32 cellular contexts compared by ENCODE assay signal in genomic region chr12:110874781-110875180, GRCh38. TPM values are rescaled to one million over a fixed set of nuclear protein-coding genes. Genes with fewer than 3 reads are reported as not detected.
"Had no signal": no experiment of that assay in that cellular context is flagged by ENCODE, and none has a peak within 500 bp of the region (broad histone marks: within the 10 kb centered on the region; RNA-seq: fewer than 3 reads in every experiment).

No MANE protein-coding gene starts in this region.

- H3K27me3 Mint-ChIP-seq: dendritic cell treated with granulocyte-macrophage colony-stimulating factor and Interleukin-4, amounts not matched to agents 40 ng/mL and 50 ng/mL, for 4 days had no signal

- H3K4me3 ChIP-seq: colonic mucosa, esophagus squamous epithelium, gastrocnemius medialis, heart right ventricle, left lung, lower lobe of right lung, mucosa of descending colon had no signal

- DNase-seq: colonic mucosa; cortex of kidney; effector CD8-positive, alpha-beta T cell; effector memory CD8-positive, alpha-beta T cell; endodermal cell; erythroblast; esophagus squamous epithelium; foreskin fibroblast; foreskin melanocyte; gastrocnemius medialis; heart right ventricle; hippocampal formation; left cardiac atrium; left lung; left ventricle myocardium superior; lower lobe of right lung; mesenchymal stem cell; mucosa of descending colon had no signal

- H3K4me1 Mint-ChIP-seq: endodermal cell, mesothelial cell of epicardium had no signal

- H3K9me3 Mint-ChIP-seq: dendritic cell treated with granulocyte-macrophage colony-stimulating factor and Interleukin-4, amounts not matched to agents 40 ng/mL and 50 ng/mL, for 4 days; effector memory CD8-positive, alpha-beta T cell had no signal

- H3K9me3 ChIP-seq: colonic mucosa, esophagus squamous epithelium, gastrocnemius medialis, left lung, lower lobe of right lung, mucosa of descending colon had no signal

- ATAC-seq: effector memory CD8-positive, alpha-beta T cell; esophagus mucosa; gastrocnemius medialis; heart right ventricle; left cardiac atrium; left lung; left ventricle myocardium superior; lower lobe of right lung; mucosa of descending colon had no signal

- H3K36me3 ChIP-seq: colonic mucosa, esophagus squamous epithelium, gastrocnemius medialis, heart right ventricle, left lung, lower lobe of right lung had no signal

- H3K4me1 ChIP-seq: colonic mucosa, esophagus squamous epithelium, left lung, lower lobe of right lung had no signal

- H3K36me3 Mint-ChIP-seq: mesothelial cell of epicardium had no signal

- H3K4me3 Mint-ChIP-seq: dendritic cell treated with granulocyte-macrophage colony-stimulating factor and Interleukin-4, amounts not matched to agents 40 ng/mL and 50 ng/mL, for 4 days; effector memory CD8-positive, alpha-beta T cell; endodermal cell; mesothelial cell of epicardium had no signal

- H3K27ac ChIP-seq: colonic mucosa, epithelial cell of prostate, esophagus squamous epithelium, gastrocnemius medialis, heart right ventricle, left lung, lower lobe of right lung had no signal

- FAIRE-seq: endometrium, islet of Langerhans, keratinocyte had no signal

- H3K27me3 ChIP-seq: colonic mucosa, esophagus squamous epithelium, gastrocnemius medialis, heart right ventricle had no signal

- H3K27ac Mint-ChIP-seq: dendritic cell treated with granulocyte-macrophage colony-stimulating factor and Interleukin-4, amounts not matched to agents 40 ng/mL and 50 ng/mL, for 4 days; effector memory CD8-positive, alpha-beta T cell; endodermal cell; mesothelial cell of epicardium had no signal

RNA-seq across cellular contexts. Expression of gene CCDC63, which starts 28.0 kb away (rescaled TPM):
- total RNA-seq: chondrocyte, colonic mucosa, dermis microvascular lymphatic vessel endothelial cell, esophagus mucosa, esophagus squamous epithelium, gastrocnemius medialis, glomerular endothelial cell, heart right ventricle, kidney epithelial cell, left cardiac atrium, left lung, left ventricle myocardium superior, lower lobe of right lung, lung microvascular endothelial cell, mesenteric fat pad, mesothelial cell of epicardium, mucosa of descending colon had no signal
- polyA plus RNA-seq: heart right ventricle, keratinocyte had no signal

RNA-seq across cellular contexts. Expression of gene MYL2, which starts 45.6 kb away (rescaled TPM):
- total RNA-seq: chondrocyte, esophagus squamous epithelium, glomerular endothelial cell, kidney epithelial cell, lower leg skin, lower lobe of right lung, lung microvascular endothelial cell, mesenteric fat pad, mesothelial cell of epicardium had no signal
